8 cellular contexts compared by ENCODE assay signal in genomic region chr3:10189557-10190374, GRCh38. TPM values are rescaled to one million over a fixed set of nuclear protein-coding genes. Genes with fewer than 3 reads are reported as not detected.
DNase-seq lines count a peak whose midpoint lies in the region; ATAC-seq and TF ChIP-seq lines count a peak whose summit lies in the region.

No MANE protein-coding gene starts in this region.

- H3K27ac Mint-ChIP-seq in CD14-positive monocyte (peak overlapping the region; percentile 91 to 98 (median 95)), progenitor cell of endocrine pancreas (no peak overlapping the region), type B pancreatic cell (no peak overlapping the region)

- H3K4me1 ChIP-seq in gastrocnemius medialis = peaks cover 58 to 71% of the 10 kb centered on the region in 2 donors

- TF ChIP-seq CTCF in CD14-positive monocyte (IDR thresholded peaks at IDR 0.05) (no peak), gastrocnemius medialis (IDR thresholded peaks at IDR 0.05 in 4 of 5, conservative IDR thresholded peaks at IDR 0.05 in 1 of 5) (peak in 3 of 5 experiments; percentile 15 to 21 (median 18)), progenitor cell of endocrine pancreas (IDR thresholded peaks at IDR 0.05; ENCODE audit: unreplicated experiment) (no peak), type B pancreatic cell (conservative IDR thresholded peaks at IDR 0.05) (no peak)

- H3K4me1 Mint-ChIP-seq in CD14-positive monocyte = peaks cover 89% of the 10 kb centered on the region
- H3K4me1 Mint-ChIP-seq in progenitor cell of endocrine pancreas (ENCODE audit: low read depth) = peaks cover 27% of the 10 kb centered on the region
- peaks cover 29% of the 10 kb centered on the region for H3K4me1 Mint-ChIP-seq in type B pancreatic cell (ENCODE audit: unreplicated experiment)

- peaks cover 4 to 13% of the 10 kb centered on the region in 2 donors for H3K36me3 Mint-ChIP-seq in CD14-positive monocyte
- no peaks in the 10 kb centered on the region for H3K36me3 Mint-ChIP-seq in progenitor cell of endocrine pancreas (ENCODE audit: insufficient read depth)
- H3K36me3 Mint-ChIP-seq in type B pancreatic cell = no peaks in the 10 kb centered on the region

- H3K36me3 ChIP-seq in gastrocnemius medialis = no peaks in the 10 kb centered on the region

- DNase-seq in CD14-positive monocyte (ENCODE audit: low spot score) = peak; percentile 88
- DNase-seq in NCI-H2029 treated with DMSO at 0.1 percent for 48 hours (lab: John Stamatoyannopoulos, UW) = peak; percentile 54
- DNase-seq in activated gamma-delta T cell treated with Interleukin-2 at 50 U/mL for 16 hours = peak; percentile 43
- peak; percentile 95 for DNase-seq in Right ventricle myocardium superior
- DNase-seq in gastrocnemius medialis = peak; percentile 93 to 97
- no peak for DNase-seq in progenitor cell of endocrine pancreas (ENCODE audit: low spot score, unreplicated experiment)
- no peak for DNase-seq in type B pancreatic cell (ENCODE audit: extremely low spot score, unreplicated experiment)

- in situ Hi-C loops in gastrocnemius medialis (cut with MboI; ENCODE audit: low sequenced_read_pairs in 4 of 4) = no loop called here

- peak; percentile 73 for ATAC-seq in Right ventricle myocardium superior (ENCODE audit: poor library complexity)
- peak; percentile 45 for ATAC-seq in gastrocnemius medialis
- no peak for ATAC-seq in HG03095 (IDR thresholded peaks at IDR 0.05; ENCODE audit: unreplicated experiment)

- H3K4me3 Mint-ChIP-seq in CD14-positive monocyte (peak overlapping the region; percentile 13 to 62), progenitor cell of endocrine pancreas (ENCODE audit: low read depth) (no peak overlapping the region), type B pancreatic cell (no peak overlapping the region)

- TF ChIP-seq POLR2A in gastrocnemius medialis (IDR thresholded peaks at IDR 0.05) = no peak

- H3K27me3 Mint-ChIP-seq in CD14-positive monocyte (ENCODE audit: low read depth in 3 of 3) (peaks cover 0 to 5% (median 0%) of the 10 kb centered on the region in 3 donors), progenitor cell of endocrine pancreas (no peaks in the 10 kb centered on the region), type B pancreatic cell (no peaks in the 10 kb centered on the region)

- intact Hi-C loops in CD14-positive monocyte (cut with micrococcal nuclease) (loop anchor here in 1 of 2 donors (2.0 kb wide), 1 partner anchor 15 kb away; no protein-coding TSS in a partner anchor), Right ventricle myocardium superior (cut with DNase I) (no loop called here), gastrocnemius medialis (cut with DNase I; ENCODE audit: low total_unique reads) (loop anchor here (1.0 to 10.0 kb wide), 5 partner anchors 25 to 1595 kb away; partner anchors contain the start of genes IRAK2 and TATDN2)

- no peaks in the 10 kb centered on the region for H3K27me3 ChIP-seq in gastrocnemius medialis

- peaks cover 0 to 2% (median 0%) of the 10 kb centered on the region in 7 donors for H3K9me3 Mint-ChIP-seq in CD14-positive monocyte
- no peaks in the 10 kb centered on the region for H3K9me3 Mint-ChIP-seq in progenitor cell of endocrine pancreas (ENCODE audit: low read depth)
- H3K9me3 Mint-ChIP-seq in type B pancreatic cell = no peaks in the 10 kb centered on the region

- H3K9me3 ChIP-seq in gastrocnemius medialis = no peaks in the 10 kb centered on the region

- H3K27ac ChIP-seq in gastrocnemius medialis = peak overlapping the region; percentile 91 to 99 (median 96)

- H3K4me3 ChIP-seq in gastrocnemius medialis = peak overlapping the region in 3 of 4 donors; percentile 6 to 29 (median 28)

RNA-seq across cellular contexts. Expression of gene IRAK2, which starts 25.0 kb away (rescaled TPM):
- polyA plus RNA-seq in CD14-positive monocyte = 1 to 10 TPM in 1 of 2 donors, under 1 TPM in 1; 0.78 to 1.5 TPM
- total RNA-seq in Right ventricle myocardium superior (1.7 TPM), gastrocnemius medialis (10 to 100 TPM; 21.9 to 42.0 (median 25.8) TPM), progenitor cell of endocrine pancreas (0.36 and 0.40 TPM in 2 replicates), type B pancreatic cell (ENCODE audit: low replicate concordance) (1.4 and 2.5 TPM in 2 replicates)

RNA-seq across cellular contexts. Expression of gene VHL, which starts 48.2 kb away (rescaled TPM):
- polyA plus RNA-seq in CD14-positive monocyte = 10 to 100 TPM in 1 of 2 donors, 1 to 10 TPM in 1; 9.6 to 15.3 TPM
- 11.2 TPM for total RNA-seq in Right ventricle myocardium superior
- 10 to 100 TPM in 3 of 4 donors, 1 to 10 TPM in 1; 7.5 to 17.9 (median 12.8) TPM for total RNA-seq in gastrocnemius medialis
- total RNA-seq in progenitor cell of endocrine pancreas = 70.3 and 72.5 TPM in 2 replicates
- 58.6 and 73.4 TPM in 2 replicates for total RNA-seq in type B pancreatic cell (ENCODE audit: low replicate concordance)

RNA-seq across cellular contexts. Expression of gene TATDN2, which starts 58.5 kb away (rescaled TPM):
- 1 to 10 TPM; 6.0 TPM for polyA plus RNA-seq in CD14-positive monocyte
- 16.4 TPM for total RNA-seq in Right ventricle myocardium superior
- total RNA-seq in gastrocnemius medialis = 10 to 100 TPM; 10.9 to 11.5 (median 10.9) TPM
- 34.5 and 35.5 TPM in 2 replicates for total RNA-seq in progenitor cell of endocrine pancreas
- 31.3 and 34.6 TPM in 2 replicates for total RNA-seq in type B pancreatic cell (ENCODE audit: low replicate concordance)

Comparison
In these comparisons a context has a peak if more than half of its experiments do, and no peak if none do; other contexts are left out.
1. DNase-seq: peak in CD14-positive monocyte (single experiment), NCI-H2029 treated with DMSO at 0.1 percent for 48 hours (single experiment), activated gamma-delta T cell treated with Interleukin-2 at 50 U/mL for 16 hours (single experiment), Right ventricle myocardium superior (single experiment) and gastrocnemius medialis (2 of 2); none in progenitor cell of endocrine pancreas (single experiment) and type B pancreatic cell (single experiment).
2. H3K27ac Mint-ChIP-seq: peak in CD14-positive monocyte (7 of 7); none in progenitor cell of endocrine pancreas (single experiment) and type B pancreatic cell (single experiment).
3. H3K4me3 Mint-ChIP-seq: peak in CD14-positive monocyte (2 of 2); none in progenitor cell of endocrine pancreas (single experiment) and type B pancreatic cell (single experiment).
4. CTCF ChIP-seq: peak in gastrocnemius medialis (3 of 5); none in CD14-positive monocyte (single experiment), progenitor cell of endocrine pancreas (single experiment) and type B pancreatic cell (single experiment).